ENCODE assay signal across 21 cellular contexts in genomic region chr2:99473496-99474083, GRCh38. TPM values are rescaled to one million over a fixed set of nuclear protein-coding genes. Genes with fewer than 3 reads are reported as not detected.
DNase-seq lines count a peak whose midpoint lies in the region; ATAC-seq, FAIRE-seq and TF ChIP-seq lines count a peak whose summit lies in the region.
"Had no signal": no experiment of that assay in that cellular context is flagged by ENCODE, and none has a peak within 500 bp of the region (broad histone marks: within the 10 kb centered on the region; RNA-seq: fewer than 3 reads in every experiment).

No MANE protein-coding gene starts in this region.

- H3K79me2 ChIP-seq in K562 (ENCODE audit: control insufficient read depth, insufficient read depth, low read length) (peaks cover 99% of the 10 kb centered on the region), hepatocyte (peaks cover 100% of the 10 kb centered on the region)

- 32% methylated on average over 2 of the region's 2 CpGs for WGBS in K562 (ENCODE audit: insufficient coverage, low coverage, missing lambda C conversion rate)
- 81% methylated on average over 2 of the region's 2 CpGs for WGBS in hepatocyte (ENCODE audit: low lambda C conversion rate, missing lambda C conversion rate)

- TF ChIP-seq RAD21 in K562 (CRISPR knock-in tag; conservative IDR thresholded peaks at IDR 0.05 in 1 of 2, IDR thresholded peaks at IDR 0.05 in 1 of 2) = no peak

- H3K4me2 ChIP-seq in K562 (ENCODE audit: insufficient read depth, low read length) (no peak overlapping the region), hepatocyte (no peak overlapping the region)
- H3K4me2 ChIP-seq: PC-9 had no signal

- DNase-seq in K562 (ENCODE audit: extremely low read depth in 1 of 4, low spot score in 3 of 4) (no peak), hepatocyte (ENCODE audit: low spot score) (no peak), globus pallidus (ENCODE audit: low spot score) (no peak), A673 (ENCODE audit: low spot score) (no peak), Ammon's horn (ENCODE audit: low spot score) (no peak)
- DNase-seq in effector CD4-positive, alpha-beta T cell = no peak
- DNase-seq: BE2C; Caco-2; CD4-positive, alpha-beta T cell; DMS153; Karpas-422; NCI-H1105; NCI-H1694; NCI-H2081 treated with DMSO at 0.1 percent for 48 hours; NCI-H524 treated with DMSO at 0.1 percent for 48 hours; PC-9; T-cell had no signal

- no peaks in the 10 kb centered on the region for H3K9me2 ChIP-seq in hepatocyte (replicated peaks; ENCODE audit: insufficient read depth)

- in situ Hi-C loops in K562 (cut with MboI) = no loop called here

- no peaks in the 10 kb centered on the region for H3K36me3 ChIP-seq in HEK293 (ENCODE audit: control insufficient read depth in 2 of 2, insufficient read depth in 1 of 2, low read length in 2 of 2)
- H3K36me3 ChIP-seq in K562 (ENCODE audit: control insufficient read depth, insufficient read depth, low read length) = peaks cover 11% of the 10 kb centered on the region; the same call in 2 of the 3 replicates
- no peaks in the 10 kb centered on the region for H3K36me3 ChIP-seq in hepatocyte (replicated peaks; ENCODE audit: insufficient read depth, low read depth)
- no peaks in the 10 kb centered on the region for H3K36me3 ChIP-seq in A673 (ENCODE audit: insufficient read depth, low read length, poor library complexity, severe bottlenecking)
- H3K36me3 ChIP-seq: BE2C, HAP-1 had no signal

- no peak for TF ChIP-seq POLR2A in K562 (conservative IDR thresholded peaks at IDR 0.05)

- H3K9me3 ChIP-seq in HEK293 (ENCODE audit: control insufficient read depth, insufficient read depth, low read depth, low read length) (no peaks in the 10 kb centered on the region), K562 (replicated peaks; ENCODE audit: control insufficient read depth, insufficient read depth, low read depth, low read length) (0 out of 2 replicates have a peak, but pooled peaks cover 2% of the 10 kb centered on the region), hepatocyte (ENCODE audit: low read depth) (no peaks in the 10 kb centered on the region), A673 (ENCODE audit: low read depth, low read length, poor library complexity, severe bottlenecking) (peaks cover 5% of the 10 kb centered on the region)
- H3K9me3 ChIP-seq: BE2C, Caco-2, HAP-1 had no signal

- TF ChIP-seq CTCF in HEK293 (tag by site-specific recombination; IDR thresholded peaks at IDR 0.05) (no peak), K562 (IDR thresholded peaks at IDR 0.05 in 2 of 3, conservative IDR thresholded peaks at IDR 0.05 in 1 of 3; ENCODE audit: insufficient read depth in 2 of 3, low read depth in 1 of 3, low read length in 3 of 3) (no peak), hepatocyte (IDR thresholded peaks at IDR 0.05; ENCODE audit: poor library complexity) (no peak), A673 (conservative IDR thresholded peaks at IDR 0.05; ENCODE audit: low read depth, low read length) (no peak)

- intact Hi-C loops in K562 (cut with micrococcal nuclease) (no loop called here), A673 (cut with micrococcal nuclease; ENCODE audit: unreplicated experiment) (no loop called here)

- H3K4me3 ChIP-seq in HEK293 (ENCODE audit: low read depth, low read length) = no peak overlapping the region
- no peak overlapping the region for H3K4me3 ChIP-seq in K562
- no peak overlapping the region for H3K4me3 ChIP-seq in hepatocyte
- H3K4me3 ChIP-seq in A673 (ENCODE audit: low read depth, low read length, poor library complexity, severe bottlenecking) = no peak overlapping the region
- H3K4me3 ChIP-seq: GM12878, HAP-1, PC-9 had no signal

- POLR2A ChIA-PET in HEK293 (lab: Yijun Ruan, JAX) = no interaction called here
- POLR2A ChIA-PET in K562 (lab: Yijun Ruan, JAX) = interaction anchor here (0.7 to 0.9 kb wide), 2 partner anchors 12 to 903 kb away, joined by 3 to 4 read pairs; no protein-coding TSS in a partner anchor
- POLR2A ChIA-PET in A673 (lab: Charles Lee; ENCODE audit: low non-redundant PET) = no interaction called here

- CTCF ChIA-PET in HEK293 (lab: Yijun Ruan, JAX) = no interaction called here
- CTCF ChIA-PET in K562 (lab: Yijun Ruan, JAX; ENCODE audit: low intra/inter-chr PET ratio) = no interaction called here
- CTCF ChIA-PET in A673 (lab: Charles Lee) = no interaction called here

- H4K20me1 ChIP-seq in K562 (replicated peaks; ENCODE audit: control insufficient read depth, insufficient read depth, low read length) (peaks cover 15% of the 10 kb centered on the region; the same call in 1 of the 2 replicates), hepatocyte (ENCODE audit: insufficient read depth, poor library complexity, severe bottlenecking) (peaks cover 56% of the 10 kb centered on the region)

- H3K9me1 ChIP-seq in K562 (ENCODE audit: control insufficient read depth, insufficient read depth, low read length) = no peaks in the 10 kb centered on the region

- H2AFZ ChIP-seq in K562 (ENCODE audit: low read depth, low read length) = no peak overlapping the region
- no peak overlapping the region for H2AFZ ChIP-seq in hepatocyte
- H2AFZ ChIP-seq: PC-9 had no signal

- ATAC-seq in K562 = no peak
- ATAC-seq: T-cell had no signal

- H3K27me3 ChIP-seq in K562 (ENCODE audit: control insufficient read depth in 2 of 2, insufficient read depth in 2 of 2, low read length in 2 of 2) (no peaks in the 10 kb centered on the region), hepatocyte (no peaks in the 10 kb centered on the region), A673 (replicated peaks; ENCODE audit: insufficient read depth, low read depth, low read length, poor library complexity) (no peaks in the 10 kb centered on the region)
- H3K27me3 ChIP-seq: BE2C had no signal

- H3K9ac ChIP-seq in K562 (ENCODE audit: insufficient read depth in 1 of 2, low read depth in 2 of 2, low read length in 2 of 2) = no peak overlapping the region

- FAIRE-seq in G401.6 (lab: Jason Lieb, UNC) (peak; percentile 28), K562 (lab: Jason Lieb, UNC) (no peak)
- FAIRE-seq: GM12878 had no signal

- H3K27ac ChIP-seq in HEK293 (ENCODE audit: extremely low read depth, low read depth, low read length) (no peak overlapping the region), K562 (ENCODE audit: extremely low read depth, low read depth, low read length) (no peak overlapping the region), hepatocyte (peak overlapping the region; percentile 3), A673 (ENCODE audit: low read depth, low read length, poor library complexity, severe bottlenecking) (no peak overlapping the region)
- H3K27ac ChIP-seq: PC-9 had no signal

- peaks cover 16% of the 10 kb centered on the region; the same call in 1 of the 2 replicates for H3K4me1 ChIP-seq in HEK293 (ENCODE audit: control insufficient read depth, insufficient read depth, low read length)
- peaks cover 14 to 19% of the 10 kb centered on the region in 2 experiments; a peak in 4 of 5 replicates for H3K4me1 ChIP-seq in K562 (replicated peaks in 1 of 2; ENCODE audit: control insufficient read depth in 2 of 2, insufficient read depth in 2 of 2, low read length in 2 of 2)
- H3K4me1 ChIP-seq in hepatocyte (ENCODE audit: insufficient read depth) = peaks cover 44% of the 10 kb centered on the region
- peaks cover 3% of the 10 kb centered on the region for H3K4me1 ChIP-seq in A673 (ENCODE audit: insufficient read depth, low read length, poor library complexity, severe bottlenecking)
- H3K4me1 ChIP-seq: BE2C had no signal

- no TSS peak for BruUV-seq in K562 (replicated peaks; lab: Mats Ljungman, UMichigan)
- no TSS peak for BruUV-seq in A673 (replicated peaks; lab: Mats Ljungman, UMichigan)

- TF ChIP-seq EP300 in K562 (IDR thresholded peaks at IDR 0.05; ENCODE audit: low read length) = no peak

TF ChIP-seq in HEK293, 187 proteins besides CTCF, POLR2A, EP300 and RAD21 (continues in another document):
- no peak for TF ChIP-seq ZNF366 (tag by site-specific recombination; conservative IDR thresholded peaks at IDR 0.05)

TF ChIP-seq in K562, 482 proteins besides CTCF, POLR2A, EP300 and RAD21 (continues in another document):
- no peak for TF ChIP-seq ILK (tag; IDR thresholded peaks at IDR 0.05; ENCODE audit: borderline replicate concordance, low read depth)

RNA-seq across cellular contexts. Expression of gene REV1, which starts 16.2 kb away (rescaled TPM):
- total RNA-seq in K562 (2011; cell fraction: chromatin; rRNA removed; ENCODE audit: low replicate concordance) = 166 and 445 TPM in 2 replicates
- total RNA-seq in K562 (2011; cell fraction: nucleolus; rRNA removed) = 58.7 and 92.5 TPM in 2 replicates
- total RNA-seq in K562 (2011; cell fraction: nucleoplasm; rRNA removed) = 127 and 142 TPM in 2 replicates
- total RNA-seq in K562 (2014; rRNA removed) = 25.0 and 28.1 TPM in 2 replicates
- total RNA-seq in K562 (2014; rRNA removed; fragmentation: Illumina TruSeq; extraction: Trizol) = 38.8 and 39.2 TPM in 2 replicates
- 38.1 and 41.8 TPM in 2 replicates for total RNA-seq in K562 (2015; rRNA removed; fragmentation: Illumina TruSeq; extraction: Trizol)
- total RNA-seq in K562 (2021) = 26.2 and 29.6 TPM in 2 replicates
- polyA plus RNA-seq in K562 (2011; rRNA removed) = 54.4 and 57.6 TPM in 2 replicates
- 12.8 and 14.4 TPM in 2 replicates for polyA plus RNA-seq in K562 (2011; cell fraction: cytosol; rRNA removed)
- polyA plus RNA-seq in K562 (2011; cell fraction: nucleus; rRNA removed) = 121 and 154 TPM in 2 replicates
- polyA plus RNA-seq in K562 (2012) = 18.1 and 29.5 TPM in 2 replicates
- polyA plus RNA-seq in K562 (2014; fragmentation: Illumina TruSeq; extraction: Trizol) = 22.9 and 26.4 TPM in 2 replicates
- 10 to 100 TPM; 12.8 to 13.1 TPM for polyA plus RNA-seq in K562 (2014; fragmentation: Nextera tagmentation; extraction: Ambion mirVana)
- 32.1 TPM in 2 replicates for polyA plus RNA-seq in K562 (2014; rRNA removed)
- 76.6 and 97.6 TPM in 2 replicates for polyA minus RNA-seq in K562 (2011; rRNA and poly(A)+ RNA removed)
- 15.8 and 18.6 TPM in 2 replicates for polyA minus RNA-seq in K562 (2011; cell fraction: cytosol; rRNA and poly(A)+ RNA removed)
- polyA minus RNA-seq in K562 (2011; cell fraction: nucleus; rRNA and poly(A)+ RNA removed) = 75.8 and 139 TPM in 2 replicates
- 31.2 and 31.4 TPM in 2 replicates for total RNA-seq in hepatocyte
- 23.9 and 25.9 TPM in 2 replicates for polyA plus RNA-seq in hepatocyte
- total RNA-seq in A673 (2021) = 38.1 and 41.2 TPM in 2 replicates
